18 cellular contexts compared by ENCODE assay signal in the genomic region with DNA sequence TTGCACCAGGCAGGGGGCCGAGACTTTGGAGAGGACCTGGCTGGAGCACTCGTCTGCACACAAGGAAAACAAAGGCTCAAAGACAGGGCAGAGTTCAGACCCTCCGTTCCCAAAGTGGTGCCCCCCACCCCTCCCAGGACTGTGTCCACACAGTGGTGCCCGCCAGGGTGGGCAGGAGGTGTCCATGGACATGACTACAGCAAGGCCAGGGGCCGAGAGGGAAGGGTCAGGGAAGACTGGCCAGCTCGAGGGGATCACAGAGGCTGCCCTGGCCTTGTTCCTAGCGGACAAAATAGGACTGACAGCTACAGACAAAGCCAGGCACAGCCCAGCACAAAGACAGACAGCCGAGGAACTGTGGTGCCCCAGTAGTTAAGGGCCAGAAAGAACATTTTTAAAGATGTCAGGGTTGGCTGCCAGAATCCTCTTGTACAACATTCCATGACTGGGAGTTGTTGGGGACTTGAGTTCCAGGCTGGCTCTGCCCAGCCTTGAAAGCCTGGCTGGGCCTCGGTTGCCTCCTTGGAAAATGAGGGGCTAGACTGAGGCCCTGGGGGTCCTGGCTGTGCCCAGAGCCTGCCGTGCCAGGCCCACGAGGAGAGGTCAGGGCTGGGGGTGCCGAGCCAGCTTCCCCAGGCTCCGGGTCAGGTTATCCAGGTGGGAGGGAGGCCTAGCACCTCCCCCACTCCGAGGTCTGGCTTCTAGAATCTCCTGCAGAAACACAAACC.
DNase-seq lines count a peak whose midpoint lies in the region; ATAC-seq, FAIRE-seq and TF ChIP-seq lines count a peak whose summit lies in the region.
"Had no signal": no experiment of that assay in that cellular context is flagged by ENCODE, and none has a peak within 500 bp of the region (broad histone marks: within the 10 kb centered on the region; RNA-seq: fewer than 3 reads in every experiment).

No MANE protein-coding gene starts in this region.

- H3K9me3 ChIP-seq in BLaER1 (peaks cover 31% of the 10 kb centered on the region), left lung (no peaks in the 10 kb centered on the region), HAP-1 (no peaks in the 10 kb centered on the region), SJCRH30 (replicated peaks) (0 out of 2 replicates have a peak, but pooled peaks cover 3% of the 10 kb centered on the region)
- H3K9me3 ChIP-seq in CD8-positive, alpha-beta T cell (ENCODE audit: low read length), result no peaks in the 10 kb centered on the region
- H3K9me3 ChIP-seq: ovary, Peyer's patch had no signal

- H3K27me3 ChIP-seq in BLaER1, result no peaks in the 10 kb centered on the region
- H3K27me3 ChIP-seq in brain microvascular endothelial cell (replicated peaks), result no peaks in the 10 kb centered on the region
- H3K27me3 ChIP-seq in left lung, result peaks cover 0 to 27% of the 10 kb centered on the region in 2 donors
- 0 out of 2 replicates have a peak, but pooled peaks cover 2% of the 10 kb centered on the region for H3K27me3 ChIP-seq in HAP-1 (ENCODE audit: low read depth)
- no peaks in the 10 kb centered on the region for H3K27me3 ChIP-seq in SJCRH30
- no peaks in the 10 kb centered on the region for H3K27me3 ChIP-seq in CD8-positive, alpha-beta T cell (ENCODE audit: insufficient read depth, low read length)
- H3K27me3 ChIP-seq: MG63, ovary, Peyer's patch had no signal

- no peaks in the 10 kb centered on the region for H3K4me1 Mint-ChIP-seq in CD8-positive, alpha-beta T cell (ENCODE audit: low read depth)

- DNase-seq in brain microvascular endothelial cell (no peak), left lung (peak; percentile 25 to 60), retina (peak; percentile 56), HAP-1 (ENCODE audit: low spot score in 2 of 2) (no peak), SJCRH30 (no peak), RCC 7860 (ENCODE audit: low spot score) (no peak)
- no peak for DNase-seq in CD8-positive, alpha-beta T cell
- DNase-seq: activated naive CD4-positive, alpha-beta T cell treated with Interleukin-2 at 50 U/mL for 16 hours; Calu3; foreskin fibroblast; MG63; NCI-H2081 treated with DMSO at 0.1 percent for 48 hours; NCI-H748 treated with DMSO at 0.1 percent for 48 hours; stimulated activated CD4-positive, alpha-beta T cell treated with anti-CD3 and anti-CD28 coated beads, Interleukin-15, amount 100 ng/mL, for 24 hours had no signal

- H3K9ac ChIP-seq in BLaER1, result peak overlapping the region; percentile 69

- TF ChIP-seq CTCF in brain microvascular endothelial cell (IDR thresholded peaks at IDR 0.05; ENCODE audit: low read depth, low read length, missing control alignments) (peak; percentile 6), left lung (IDR thresholded peaks at IDR 0.05) (no peak)
- no peak for TF ChIP-seq CTCF in CD8-positive, alpha-beta T cell (IDR thresholded peaks at IDR 0.05)

- H3K4me1 ChIP-seq in BLaER1 (peaks cover 93% of the 10 kb centered on the region), left lung (peaks cover 0 to 4% of the 10 kb centered on the region in 2 donors), HAP-1 (peaks cover 10% of the 10 kb centered on the region), SJCRH30 (peaks cover under 1% of the 10 kb centered on the region; the same call in 1 of the 2 replicates)
- no peaks in the 10 kb centered on the region for H3K4me1 ChIP-seq in CD8-positive, alpha-beta T cell (ENCODE audit: insufficient read depth, low read length)
- H3K4me1 ChIP-seq: Peyer's patch had no signal

- intact Hi-C loops in left lung (cut with DNase I), result no loop called here
- intact Hi-C loops in CD8-positive, alpha-beta T cell (cut with DNase I, micrococcal nuclease), result no loop called here

- peak overlapping the region; percentile 84 for H3K4me2 ChIP-seq in BLaER1

- H3K27me3 Mint-ChIP-seq in CD8-positive, alpha-beta T cell (ENCODE audit: low read depth), result peaks cover 2% of the 10 kb centered on the region

- H3K27ac ChIP-seq in BLaER1, result peak overlapping the region; percentile 83
- H3K27ac ChIP-seq in brain microvascular endothelial cell, result no peak overlapping the region
- H3K27ac ChIP-seq in left lung, result peak overlapping the region in 1 of 2 donors; percentile 2
- no peak overlapping the region for H3K27ac ChIP-seq in SJCRH30
- H3K27ac ChIP-seq in CD8-positive, alpha-beta T cell (ENCODE audit: low read depth, low read length), result no peak overlapping the region
- H3K27ac ChIP-seq: ovary, Peyer's patch had no signal

- peak overlapping the region; percentile 57; the same call in 1 of the 2 replicates for H3K4me3 ChIP-seq in BLaER1
- no peak overlapping the region for H3K4me3 ChIP-seq in brain microvascular endothelial cell (ENCODE audit: low read depth, low read length)
- H3K4me3 ChIP-seq in left lung, result no peak overlapping the region
- H3K4me3 ChIP-seq in HAP-1, result no peak overlapping the region
- no peak overlapping the region for H3K4me3 ChIP-seq in SJCRH30
- no peak overlapping the region for H3K4me3 ChIP-seq in CD8-positive, alpha-beta T cell (ENCODE audit: low read depth, low read length)
- H3K4me3 ChIP-seq: MG63, ovary, Peyer's patch had no signal

- no peak for FAIRE-seq in RCC 7860 (lab: Jason Lieb, UNC)
- FAIRE-seq: bronchial epithelial cell had no signal

- no peaks in the 10 kb centered on the region for H3K36me3 Mint-ChIP-seq in CD8-positive, alpha-beta T cell

- H4K20me1 ChIP-seq in BLaER1, result no peaks in the 10 kb centered on the region

- no peak overlapping the region for H3K4me3 Mint-ChIP-seq in CD8-positive, alpha-beta T cell

- ATAC-seq in left lung, result peak; percentile 46
- no peak for ATAC-seq in CD8-positive, alpha-beta T cell

- H3K36me3 ChIP-seq in BLaER1 (peaks cover 28% of the 10 kb centered on the region), brain microvascular endothelial cell (replicated peaks) (no peaks in the 10 kb centered on the region), left lung (no peaks in the 10 kb centered on the region), HAP-1 (replicated peaks) (no peaks in the 10 kb centered on the region), SJCRH30 (no peaks in the 10 kb centered on the region)
- H3K36me3 ChIP-seq in CD8-positive, alpha-beta T cell (ENCODE audit: insufficient read depth, low read length), result no peaks in the 10 kb centered on the region
- H3K36me3 ChIP-seq: MG63, ovary, Peyer's patch had no signal

- H3K27ac Mint-ChIP-seq in CD8-positive, alpha-beta T cell, result no peak overlapping the region

- in situ Hi-C loops in brain microvascular endothelial cell (cut with HindIII; ENCODE audit: low pct_ligation_motif_present, low sequenced_read_pairs) (no loop called here), HAP-1 (cut with MboI; ENCODE audit: low sequenced_read_pairs) (no loop called here)

- POLR2A ChIA-PET in CD8-positive, alpha-beta T cell (lab: Charles Lee), result no interaction called here

- H3K9me3 Mint-ChIP-seq in CD8-positive, alpha-beta T cell, result peaks cover 5% of the 10 kb centered on the region

- CTCF ChIA-PET in CD8-positive, alpha-beta T cell (lab: Charles Lee), result no interaction called here

Comparison
In these comparisons a context has a peak if more than half of its experiments do, and no peak if none do; other contexts are left out.
1. DNase-seq: peak in left lung (2 of 2) and retina (single experiment); none in brain microvascular endothelial cell (single experiment), HAP-1 (0 of 2), SJCRH30 (0 of 2), RCC 7860 (single experiment) and CD8-positive, alpha-beta T cell (0 of 7).